Comparison of ENCODE assay signal across 12 cellular contexts in the genomic region with DNA sequence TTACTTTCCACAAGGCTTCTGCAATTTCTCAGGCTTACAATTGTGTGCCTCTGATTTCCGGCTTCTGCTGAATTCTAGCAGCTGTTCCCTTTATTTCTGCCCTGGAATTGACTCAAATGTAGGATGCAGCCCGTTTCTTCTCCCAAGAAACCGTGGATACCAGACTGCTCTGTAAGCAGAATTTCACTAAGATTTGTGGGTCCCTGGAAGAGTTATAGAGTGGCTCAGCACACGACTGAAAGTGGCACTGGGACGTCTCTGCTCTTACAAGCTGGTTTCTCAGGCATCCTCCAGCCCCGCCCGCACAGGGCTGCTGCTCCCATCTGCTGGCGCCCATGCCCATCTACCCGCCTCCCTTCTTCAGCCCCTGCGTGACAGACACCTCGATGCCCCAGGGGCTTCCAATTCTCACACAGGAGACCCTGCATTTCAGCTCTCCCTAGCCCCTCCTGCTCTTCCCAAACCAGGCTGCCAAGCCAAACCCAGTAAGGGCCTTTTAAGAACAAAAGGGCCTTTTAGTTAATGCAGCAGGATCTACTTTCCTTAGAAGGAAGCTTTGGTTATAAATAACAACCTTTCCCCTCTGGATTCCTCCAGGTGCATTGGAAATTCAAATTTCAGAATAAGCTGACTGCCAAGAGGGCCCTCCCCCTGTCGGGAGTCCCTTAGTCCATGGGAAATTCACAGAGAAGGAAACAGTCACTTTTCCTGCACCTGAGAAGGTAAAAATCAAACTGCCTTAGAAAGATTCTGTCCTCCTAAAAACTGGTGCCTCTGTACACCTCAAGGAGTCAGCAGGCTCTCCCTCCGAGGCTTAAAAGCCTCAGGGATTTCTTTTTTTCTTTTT. TPM values are rescaled to one million over a fixed set of nuclear protein-coding genes. Genes with fewer than 3 reads are reported as not detected.
DNase-seq lines count a peak whose midpoint lies in the region; ATAC-seq, FAIRE-seq and TF ChIP-seq lines count a peak whose summit lies in the region.
"Had no signal": no experiment of that assay in that cellular context is flagged by ENCODE, and none has a peak within 500 bp of the region (broad histone marks: within the 10 kb centered on the region; RNA-seq: fewer than 3 reads in every experiment).

No MANE protein-coding gene starts in this region.

- FAIRE-seq in G401.6 (lab: Jason Lieb, UNC) (peak; percentile 30), H1 (lab: Jason Lieb, UNC) (peak; percentile 55)
- FAIRE-seq: TTC549 had no signal

- TF ChIP-seq RAD21 in H1 (IDR thresholded peaks at IDR 0.05 in 1 of 2, conservative IDR thresholded peaks at IDR 0.05 in 1 of 2; ENCODE audit: low read depth in 2 of 2, low read length in 2 of 2), result no peak

- no peak overlapping the region for H3K56ac ChIP-seq in H1 (replicated peaks; ENCODE audit: insufficient read length, low read depth, low read length)

- no peaks in the 10 kb centered on the region for H3K36me3 ChIP-seq in H1 (ENCODE audit: control insufficient read depth in 2 of 4, insufficient read depth in 4 of 4, low read length in 3 of 4)
- no peaks in the 10 kb centered on the region for H3K36me3 ChIP-seq in effector memory CD4-positive, alpha-beta T cell (ENCODE audit: control insufficient read depth, insufficient read depth, low read length)

- peak overlapping the region; percentile 2 for H3K4ac ChIP-seq in H1 (replicated peaks; ENCODE audit: insufficient read length, low read depth, low read length)

- peak overlapping the region in 2 of 4 experiments; percentile 11 to 31; a peak in 4 of 8 replicates for H3K4me3 ChIP-seq in H1 (ENCODE audit: extremely low read depth in 1 of 4, insufficient read depth in 2 of 4, low read depth in 3 of 4, low read length in 4 of 4)
- H3K4me3 ChIP-seq in effector memory CD4-positive, alpha-beta T cell (ENCODE audit: insufficient read depth, low read depth, low read length, poor library complexity, severe bottlenecking), result no peak overlapping the region
- H3K4me3 ChIP-seq: testis had no signal

- peak overlapping the region; percentile 63 to 69 for H3K4me2 ChIP-seq in H1 (ENCODE audit: insufficient read depth in 1 of 2, low read depth in 2 of 2, low read length in 2 of 2)

- WGBS in H1 (ENCODE audit: extremely low coverage in 1 of 2, insufficient coverage in 1 of 2, insufficient read length in 1 of 2, insufficient replicate concordance in 2 of 2, low coverage in 1 of 2, low lambda C conversion rate in 2 of 2, missing lambda C conversion rate in 1 of 2), 2 experiments, result 16% methylated on average over 13 of the region's 13 CpGs; no CpG with 5 or more reads in 1 of the 2 experiments

- CTCF ChIA-PET in H1 (lab: Charles Lee; ENCODE audit: partially characterized antibody), result interaction anchor here (0.6 to 26.4 kb wide), 12 partner anchors 8 to 1819 kb away, joined by 3 to 790 read pairs (median 3); no protein-coding TSS in a partner anchor
- CTCF ChIA-PET in GM10248 (lab: Yijun Ruan, JAX), result interaction anchor here (4.9 to 7.2 kb wide), 2 partner anchors 13 to 40 kb away, joined by 15 to 93 read pairs; no protein-coding TSS in a partner anchor

- H2BK5ac ChIP-seq in H1 (ENCODE audit: low read depth, low read length), result peak overlapping the region; percentile 97

- H3K4me1 ChIP-seq in H1 (replicated peaks in 1 of 4; ENCODE audit: control insufficient read depth in 3 of 4, insufficient read depth in 4 of 4, low read length in 3 of 4), result peaks cover 3 to 26% (median 19%) of the 10 kb centered on the region in 4 experiments
- no peaks in the 10 kb centered on the region for H3K4me1 ChIP-seq in effector memory CD4-positive, alpha-beta T cell (ENCODE audit: control insufficient read depth, insufficient read depth, low read length, poor library complexity, severe bottlenecking)

- H3K27me3 ChIP-seq in H1 (replicated peaks in 1 of 4; ENCODE audit: control insufficient read depth in 3 of 4, extremely low read depth in 1 of 4, insufficient read depth in 3 of 4, low read length in 3 of 4), result no peaks in the 10 kb centered on the region
- no peaks in the 10 kb centered on the region for H3K27me3 ChIP-seq in effector memory CD4-positive, alpha-beta T cell (replicated peaks; ENCODE audit: control insufficient read depth, insufficient read depth, low read length, poor library complexity, severe bottlenecking)
- H3K27me3 ChIP-seq: testis had no signal

- peak overlapping the region; percentile 37 for H4K5ac ChIP-seq in H1 (ENCODE audit: insufficient read length, low read depth, low read length)

- no peak overlapping the region for H2AK5ac ChIP-seq in H1 (ENCODE audit: low read depth, low read length)

- POLR2A ChIA-PET in H1 (lab: Charles Lee; ENCODE audit: partially characterized antibody), result interaction anchor here (0.6 to 8.5 kb wide), 16 partner anchors 8 to 174 kb away, joined by 3 to 57 read pairs (median 6); a partner anchor contains a TSS
- POLR2A ChIA-PET in GM10248 (lab: Yijun Ruan, JAX), result no interaction called here

- H2BK12ac ChIP-seq in H1 (ENCODE audit: low read depth, low read length), result peak overlapping the region; percentile 91

- H3K23ac ChIP-seq in H1 (ENCODE audit: insufficient read length), result no peak overlapping the region

- H4K91ac ChIP-seq in H1 (replicated peaks; ENCODE audit: insufficient read length, low read length), result peak overlapping the region; percentile 57

- 0 out of 3 replicates have a peak, but pooled peaks of 1 of the 2 experiments have one; percentile 27 for TF ChIP-seq POLR2A in H1 (IDR thresholded peaks at IDR 0.05; ENCODE audit: control extremely low read depth in 1 of 2, low read depth in 2 of 2, low read length in 2 of 2)

- DNase-seq in NCI-H2227 treated with DMSO at 0.1 percent for 48 hours (lab: John Stamatoyannopoulos, UW), result peak; percentile 45
- DNase-seq in H1 (ENCODE audit: low read depth in 1 of 2, low spot score in 2 of 2), result peak in 1 of 2 experiments; percentile 65
- DNase-seq in occipital lobe (lab: John Stamatoyannopoulos, UW), result peak; percentile 24
- DNase-seq in 8988T, result no peak
- no peak for DNase-seq in GM10248 (ENCODE audit: extremely low spot score)
- no peak for DNase-seq in effector memory CD4-positive, alpha-beta T cell
- DNase-seq: activated T-cell treated with anti-CD3 and anti-CD28 coated beads, Interleukin-2, amount 50 U/mL, for 48 hours; naive B cell; testis had no signal

- no peak overlapping the region for H2AFZ ChIP-seq in H1 (ENCODE audit: low read length)

- H3K9ac ChIP-seq in H1 (replicated peaks in 1 of 4; ENCODE audit: extremely low read depth in 1 of 4, low read depth in 3 of 4, low read length in 3 of 4), result peak overlapping the region in 2 of 4 experiments; percentile 4 to 58; a peak in 3 of 7 replicates

- no peak for TF ChIP-seq CTCF in H1 (IDR thresholded peaks at IDR 0.05; ENCODE audit: control extremely low read depth in 1 of 3, insufficient read depth in 1 of 3, low read depth in 1 of 3, low read length in 3 of 3)
- no peak for TF ChIP-seq CTCF in GM10248 (IDR thresholded peaks at IDR 0.05; ENCODE audit: control extremely low read depth, extremely low read depth, low read depth, missing control alignments)

- no peak for TF ChIP-seq EP300 in H1 (IDR thresholded peaks at IDR 0.05; ENCODE audit: borderline replicate concordance in 1 of 2, low read depth in 2 of 2, low read length in 2 of 2)

- H3K23me2 ChIP-seq in H1 (ENCODE audit: low read depth, low read length), result no peaks in the 10 kb centered on the region; the same call in 1 of the 2 replicates

- no peaks in the 10 kb centered on the region for H3K79me1 ChIP-seq in H1 (ENCODE audit: low read depth, low read length)

- H3K79me2 ChIP-seq in H1 (ENCODE audit: control insufficient read depth in 1 of 2, insufficient read depth in 2 of 2, low read length in 2 of 2), result no peaks in the 10 kb centered on the region; a peak in 1 of 4 replicates

- H4K8ac ChIP-seq in H1 (ENCODE audit: extremely low read depth, insufficient read depth, low read length), result 0 out of 2 replicates have a peak overlapping the region, but pooled peaks have one; percentile 42

- peak overlapping the region; percentile 26; the same call in 1 of the 2 replicates for H3K27ac ChIP-seq in H1 (ENCODE audit: low read depth, low read length)
- H3K27ac ChIP-seq in effector memory CD4-positive, alpha-beta T cell (ENCODE audit: insufficient read depth, low read length, poor library complexity, severe bottlenecking), result no peak overlapping the region

- peak overlapping the region; percentile 64 for H3K18ac ChIP-seq in H1 (ENCODE audit: extremely low read depth, low read length)

- no peak for ATAC-seq in GM18511 (IDR thresholded peaks at IDR 0.05; ENCODE audit: unreplicated experiment)

- H2BK20ac ChIP-seq in H1 (ENCODE audit: low read length), result peak overlapping the region; percentile 72; the same call in 1 of the 2 replicates

- H2BK15ac ChIP-seq in H1 (ENCODE audit: low read length), result no peak overlapping the region

- peak overlapping the region; percentile 86 for H2BK120ac ChIP-seq in H1 (replicated peaks; ENCODE audit: low read depth, low read length)

- H3K14ac ChIP-seq in H1 (ENCODE audit: insufficient read length), result no peak overlapping the region

- no peaks in the 10 kb centered on the region for H3K9me3 ChIP-seq in H1 (ENCODE audit: insufficient read depth in 2 of 2, low read depth in 1 of 2, low read length in 1 of 2)
- H3K9me3 ChIP-seq in effector memory CD4-positive, alpha-beta T cell (ENCODE audit: control insufficient read depth, low read length), result no peaks in the 10 kb centered on the region
- H3K9me3 ChIP-seq: testis had no signal

- H4K20me1 ChIP-seq in H1 (replicated peaks in 1 of 2; ENCODE audit: control insufficient read depth in 1 of 2, insufficient read depth in 2 of 2, low read length in 2 of 2), result no peaks in the 10 kb centered on the region

TF ChIP-seq in H1, 55 proteins besides CTCF, POLR2A, EP300 and RAD21:
- TF ChIP-seq CREB1 (IDR thresholded peaks at IDR 0.05) (no peak), TBP (IDR thresholded peaks at IDR 0.05; ENCODE audit: low read depth, low read length) (0 out of 2 replicates have a peak, but pooled peaks have one; percentile 8)

RNA-seq across cellular contexts. Expression of a gene that starts 45.4 kb away (rescaled TPM):
- total RNA-seq in H1 (2021; fragmentation: NEBNext Ultra II Directional; extraction: Animal tissue kit (Norgen Biotek cat#: 25700)), result 118 and 129 TPM in 2 replicates
- 119 and 188 TPM in 2 replicates for polyA plus RNA-seq in H1 (2011; rRNA removed)
- 156 TPM for polyA plus RNA-seq in H1 (2011; cell fraction: cytosol; rRNA removed)
- 142 TPM for polyA plus RNA-seq in H1 (2011; cell fraction: nucleus; rRNA removed)
- 104 to 136 TPM (median 132 TPM) in 4 replicates for polyA plus RNA-seq in H1 (2012, experiment 1 of 2)
- polyA plus RNA-seq in H1 (2012, experiment 2 of 2), result 157 TPM
- 64.1 TPM for polyA plus RNA-seq in H1 (2013, experiment 1 of 2)
- polyA plus RNA-seq in H1 (2013, experiment 2 of 2), result 57.8 TPM
- polyA minus RNA-seq in H1 (2011; rRNA and poly(A)+ RNA removed), result 138 and 188 TPM in 2 replicates
- 164 TPM for polyA minus RNA-seq in H1 (2011; cell fraction: cytosol; rRNA and poly(A)+ RNA removed)
- polyA minus RNA-seq in H1 (2011; cell fraction: nucleus; rRNA and poly(A)+ RNA removed), result 132 TPM
- total RNA-seq in occipital lobe, result 0.31 TPM

Comparison
In these comparisons a context has a peak if more than half of its experiments do, and no peak if none do; other contexts are left out.
1. DNase-seq: peak in NCI-H2227 treated with DMSO at 0.1 percent for 48 hours (single experiment) and occipital lobe (single experiment); none in 8988T (single experiment), GM10248 (single experiment) and effector memory CD4-positive, alpha-beta T cell (0 of 3).
2. RNA of a gene that starts 45.4 kb away (total RNA-seq): 118 to 129 TPM in H1; 0.31 TPM in occipital lobe (single experiment); every median in the first group is over 10 times any median in the second.